Comparison of ENCODE assay signal across 33 cellular contexts in the genomic region with DNA sequence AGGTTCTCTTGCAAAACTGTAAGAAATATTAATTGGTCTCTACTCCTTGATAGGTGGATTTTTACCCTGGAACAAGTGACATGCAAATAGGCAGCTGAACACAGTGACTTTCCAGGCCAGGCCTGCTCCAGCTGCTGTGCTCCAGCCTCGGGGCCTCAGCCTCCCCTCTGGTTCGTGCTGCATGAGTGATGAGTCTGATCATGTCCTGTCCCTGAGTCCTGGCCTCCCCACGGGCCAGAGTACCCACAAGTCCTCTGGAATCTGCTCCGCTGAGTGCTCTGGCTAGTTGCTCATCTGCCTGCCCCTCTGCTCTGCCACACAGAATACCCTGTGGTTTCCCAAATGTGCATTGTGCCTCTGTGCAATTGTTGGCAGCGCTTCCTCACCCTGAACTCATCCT.
"Had no signal": no experiment of that assay in that cellular context is flagged by ENCODE, and none has a peak within 500 bp of the region (broad histone marks: within the 10 kb centered on the region; RNA-seq: fewer than 3 reads in every experiment).

No MANE protein-coding gene starts in this region.

- H2AFZ ChIP-seq: hepatocyte, neural progenitor cell had no signal

- H3K27me3 Mint-ChIP-seq: activated CD4-positive, alpha-beta memory T cell treated with anti-CD3 and anti-CD28 coated beads, Interleukin-2, amount 10 ng/mL, durations not matched to agents 7 days and 5 days had no signal

- H3K27ac Mint-ChIP-seq: activated CD4-positive, alpha-beta memory T cell treated with anti-CD3 and anti-CD28 coated beads, Interleukin-2, amount 10 ng/mL, durations not matched to agents 7 days and 5 days; activated CD4-positive, alpha-beta T cell treated with anti-CD3 and anti-CD28 coated beads, Interleukin-2, amount 10 ng/mL, durations not matched to agents 7 days and 5 days; activated naive CD4-positive, alpha-beta T cell treated with anti-CD3 and anti-CD28 coated beads, Interleukin-2, amount 10 ng/mL, durations not matched to agents 7 days and 5 days; activated naive CD8-positive, alpha-beta T cell treated with anti-CD3 and anti-CD28 coated beads, Interleukin-2, amount 10 ng/mL, durations not matched to agents 7 days and 5 days; activated T-cell treated with anti-CD3 and anti-CD28 coated beads, Interleukin-2, amount 50 U/mL, for 24 hours; brain; natural killer cell; neural progenitor cell; WTC11 had no signal

- DNase-seq: activated CD4-positive, alpha-beta memory T cell treated with anti-CD3 and anti-CD28 coated beads, Interleukin-2, amount 10 ng/mL, durations not matched to agents 7 days and 5 days; activated CD4-positive, alpha-beta T cell treated with anti-CD3 and anti-CD28 coated beads for 1 hour; activated CD4-positive, alpha-beta T cell treated with anti-CD3 and anti-CD28 coated beads, Interleukin-2, amount 10 ng/mL, durations not matched to agents 7 days and 5 days; activated CD8-positive, alpha-beta memory T cell treated with anti-CD3 and anti-CD28 coated beads, Interleukin-2, amount 50 U/mL, for 48 hours; activated gamma-delta T cell; activated naive CD4-positive, alpha-beta T cell treated with anti-CD3 and anti-CD28 coated beads, Interleukin-2, amount 10 ng/mL, durations not matched to agents 7 days and 5 days; activated naive CD8-positive, alpha-beta T cell treated with anti-CD3 and anti-CD28 coated beads, Interleukin-2, amount 10 ng/mL, durations not matched to agents 7 days and 5 days; activated T-cell treated with anti-CD3 and anti-CD28 coated beads, Interleukin-2, amount 50 U/mL, for 24 hours; cerebellar nuclear complex; colonic mucosa; effector CD8-positive, alpha-beta T cell; esophagus squamous epithelium; glutamatergic neuron; islet precursor cell; left cardiac atrium; left ventricle myocardium superior; midbrain; natural killer cell; ovary; retina; sigmoid colon; stimulated activated naive CD4-positive, alpha-beta T cell; T-helper 2 cell; tibial artery had no signal

- H3K36me3 ChIP-seq: ascending aorta, cardiac muscle cell, colonic mucosa, esophagus squamous epithelium, neural progenitor cell, ovary, prostate gland, sigmoid colon, suprapubic skin, tibial artery had no signal

- H3K27ac ChIP-seq: ascending aorta, cardiac muscle cell, colonic mucosa, epithelial cell of prostate, esophagus squamous epithelium, hepatocyte, neural progenitor cell, ovary, prostate gland, sigmoid colon, suprapubic skin, tibial artery had no signal

- H3K27me3 ChIP-seq: ascending aorta, cardiac muscle cell, colonic mucosa, hepatocyte, neural progenitor cell, ovary, sigmoid colon, suprapubic skin, tibial artery had no signal

- ATAC-seq: left cardiac atrium, left ventricle myocardium superior, natural killer cell, WTC11 had no signal

- H3K36me3 Mint-ChIP-seq: activated naive CD4-positive, alpha-beta T cell treated with anti-CD3 and anti-CD28 coated beads, Interleukin-2, amount 10 ng/mL, durations not matched to agents 7 days and 5 days; activated naive CD8-positive, alpha-beta T cell treated with anti-CD3 and anti-CD28 coated beads, Interleukin-2, amount 10 ng/mL, durations not matched to agents 7 days and 5 days; brain; neural progenitor cell had no signal

- H3K4me3 Mint-ChIP-seq: activated CD4-positive, alpha-beta memory T cell treated with anti-CD3 and anti-CD28 coated beads, Interleukin-2, amount 10 ng/mL, durations not matched to agents 7 days and 5 days; activated CD4-positive, alpha-beta T cell treated with anti-CD3 and anti-CD28 coated beads, Interleukin-2, amount 10 ng/mL, durations not matched to agents 7 days and 5 days; activated naive CD4-positive, alpha-beta T cell treated with anti-CD3 and anti-CD28 coated beads, Interleukin-2, amount 10 ng/mL, durations not matched to agents 7 days and 5 days; activated naive CD8-positive, alpha-beta T cell treated with anti-CD3 and anti-CD28 coated beads, Interleukin-2, amount 10 ng/mL, durations not matched to agents 7 days and 5 days; activated T-cell treated with anti-CD3 and anti-CD28 coated beads, Interleukin-2, amount 50 U/mL, for 24 hours; brain; natural killer cell; neural progenitor cell; WTC11 had no signal

- H3K9me3 Mint-ChIP-seq: activated CD4-positive, alpha-beta memory T cell treated with anti-CD3 and anti-CD28 coated beads, Interleukin-2, amount 10 ng/mL, durations not matched to agents 7 days and 5 days; natural killer cell had no signal

- H3K4me1 ChIP-seq: colonic mucosa, neural progenitor cell, prostate gland had no signal

- H3K9me3 ChIP-seq: ascending aorta, colonic mucosa, esophagus squamous epithelium, prostate gland, sigmoid colon, tibial artery had no signal

- H3K9ac ChIP-seq: neural progenitor cell had no signal

- H3K4me1 Mint-ChIP-seq: activated CD4-positive, alpha-beta memory T cell treated with anti-CD3 and anti-CD28 coated beads, Interleukin-2, amount 10 ng/mL, durations not matched to agents 7 days and 5 days; activated CD4-positive, alpha-beta T cell treated with anti-CD3 and anti-CD28 coated beads, Interleukin-2, amount 10 ng/mL, durations not matched to agents 7 days and 5 days; activated naive CD4-positive, alpha-beta T cell treated with anti-CD3 and anti-CD28 coated beads, Interleukin-2, amount 10 ng/mL, durations not matched to agents 7 days and 5 days; activated naive CD8-positive, alpha-beta T cell treated with anti-CD3 and anti-CD28 coated beads, Interleukin-2, amount 10 ng/mL, durations not matched to agents 7 days and 5 days; brain; neural progenitor cell had no signal

- H3K79me2 ChIP-seq: hepatocyte had no signal

- H3K4me2 ChIP-seq: hepatocyte, neural progenitor cell had no signal

- H3K4me3 ChIP-seq: ascending aorta, cardiac muscle cell, colonic mucosa, esophagus squamous epithelium, hepatocyte, neural progenitor cell, ovary, prostate gland, sigmoid colon, suprapubic skin, tibial artery had no signal
